Comparison of ENCODE assay signal across 1 cellular context in the genomic region with DNA sequence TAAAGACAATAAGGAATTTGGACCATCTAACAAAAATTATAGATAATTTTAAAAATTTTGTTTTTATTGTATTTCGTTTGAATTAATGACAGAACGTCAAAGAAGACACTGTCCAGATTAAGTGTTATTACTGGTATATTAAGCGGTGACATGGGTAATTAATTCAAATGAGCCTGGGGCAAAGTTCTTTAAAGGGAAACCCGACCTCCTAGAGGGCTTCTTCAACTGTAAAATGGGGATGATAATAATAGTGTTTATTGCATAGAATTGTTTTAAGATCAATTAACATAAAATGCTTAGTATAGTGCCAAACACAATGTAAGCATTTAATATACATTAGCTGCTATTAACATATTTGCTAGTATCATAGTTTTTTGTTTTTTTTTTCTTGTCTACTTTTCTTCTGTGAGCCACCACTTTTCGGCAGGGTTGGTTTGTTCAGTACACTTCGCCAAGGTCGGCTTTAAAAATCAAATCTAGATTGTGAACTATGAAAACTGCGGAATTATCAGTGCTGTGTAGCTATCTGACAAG.
TF ChIP-seq lines count a peak whose summit lies in the region.

No MANE protein-coding gene starts in this region.

TF ChIP-seq in HEK293, 187 proteins besides CTCF, POLR2A, EP300 and RAD21 (continued from another document):
- TF ChIP-seq, protein P1, sequence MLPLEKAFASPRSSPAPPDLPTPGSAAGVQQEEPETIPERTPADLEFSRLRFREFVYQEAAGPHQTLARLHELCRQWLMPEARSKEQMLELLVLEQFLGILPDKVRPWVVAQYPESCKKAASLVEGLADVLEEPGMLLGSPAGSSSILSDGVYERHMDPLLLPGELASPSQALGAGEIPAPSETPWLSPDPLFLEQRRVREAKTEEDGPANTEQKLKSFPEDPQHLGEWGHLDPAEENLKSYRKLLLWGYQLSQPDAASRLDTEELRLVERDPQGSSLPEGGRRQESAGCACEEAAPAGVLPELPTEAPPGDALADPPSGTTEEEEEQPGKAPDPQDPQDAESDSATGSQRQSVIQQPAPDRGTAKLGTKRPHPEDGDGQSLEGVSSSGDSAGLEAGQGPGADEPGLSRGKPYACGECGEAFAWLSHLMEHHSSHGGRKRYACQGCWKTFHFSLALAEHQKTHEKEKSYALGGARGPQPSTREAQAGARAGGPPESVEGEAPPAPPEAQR (tag by site-specific recombination; IDR thresholded peaks at IDR 0.05): no peak
- TF ChIP-seq ZNF23 (tag by site-specific recombination; IDR thresholded peaks at IDR 0.05; ENCODE audit: borderline replicate concordance): no peak
- TF ChIP-seq, protein P2, sequence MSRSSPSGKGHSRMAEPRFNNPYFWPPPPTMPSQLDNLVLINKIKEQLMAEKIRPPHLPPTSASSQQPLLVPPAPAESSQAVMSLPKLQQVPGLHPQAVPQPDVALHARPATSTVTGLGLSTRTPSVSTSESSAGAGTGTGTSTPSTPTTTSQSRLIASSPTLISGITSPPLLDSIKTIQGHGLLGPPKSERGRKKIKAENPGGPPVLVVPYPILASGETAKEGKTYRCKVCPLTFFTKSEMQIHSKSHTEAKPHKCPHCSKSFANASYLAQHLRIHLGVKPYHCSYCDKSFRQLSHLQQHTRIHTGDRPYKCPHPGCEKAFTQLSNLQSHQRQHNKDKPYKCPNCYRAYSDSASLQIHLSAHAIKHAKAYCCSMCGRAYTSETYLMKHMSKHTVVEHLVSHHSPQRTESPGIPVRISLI (tag by site-specific recombination; IDR thresholded peaks at IDR 0.05): peak; percentile 97
- TF ChIP-seq, protein P3, sequence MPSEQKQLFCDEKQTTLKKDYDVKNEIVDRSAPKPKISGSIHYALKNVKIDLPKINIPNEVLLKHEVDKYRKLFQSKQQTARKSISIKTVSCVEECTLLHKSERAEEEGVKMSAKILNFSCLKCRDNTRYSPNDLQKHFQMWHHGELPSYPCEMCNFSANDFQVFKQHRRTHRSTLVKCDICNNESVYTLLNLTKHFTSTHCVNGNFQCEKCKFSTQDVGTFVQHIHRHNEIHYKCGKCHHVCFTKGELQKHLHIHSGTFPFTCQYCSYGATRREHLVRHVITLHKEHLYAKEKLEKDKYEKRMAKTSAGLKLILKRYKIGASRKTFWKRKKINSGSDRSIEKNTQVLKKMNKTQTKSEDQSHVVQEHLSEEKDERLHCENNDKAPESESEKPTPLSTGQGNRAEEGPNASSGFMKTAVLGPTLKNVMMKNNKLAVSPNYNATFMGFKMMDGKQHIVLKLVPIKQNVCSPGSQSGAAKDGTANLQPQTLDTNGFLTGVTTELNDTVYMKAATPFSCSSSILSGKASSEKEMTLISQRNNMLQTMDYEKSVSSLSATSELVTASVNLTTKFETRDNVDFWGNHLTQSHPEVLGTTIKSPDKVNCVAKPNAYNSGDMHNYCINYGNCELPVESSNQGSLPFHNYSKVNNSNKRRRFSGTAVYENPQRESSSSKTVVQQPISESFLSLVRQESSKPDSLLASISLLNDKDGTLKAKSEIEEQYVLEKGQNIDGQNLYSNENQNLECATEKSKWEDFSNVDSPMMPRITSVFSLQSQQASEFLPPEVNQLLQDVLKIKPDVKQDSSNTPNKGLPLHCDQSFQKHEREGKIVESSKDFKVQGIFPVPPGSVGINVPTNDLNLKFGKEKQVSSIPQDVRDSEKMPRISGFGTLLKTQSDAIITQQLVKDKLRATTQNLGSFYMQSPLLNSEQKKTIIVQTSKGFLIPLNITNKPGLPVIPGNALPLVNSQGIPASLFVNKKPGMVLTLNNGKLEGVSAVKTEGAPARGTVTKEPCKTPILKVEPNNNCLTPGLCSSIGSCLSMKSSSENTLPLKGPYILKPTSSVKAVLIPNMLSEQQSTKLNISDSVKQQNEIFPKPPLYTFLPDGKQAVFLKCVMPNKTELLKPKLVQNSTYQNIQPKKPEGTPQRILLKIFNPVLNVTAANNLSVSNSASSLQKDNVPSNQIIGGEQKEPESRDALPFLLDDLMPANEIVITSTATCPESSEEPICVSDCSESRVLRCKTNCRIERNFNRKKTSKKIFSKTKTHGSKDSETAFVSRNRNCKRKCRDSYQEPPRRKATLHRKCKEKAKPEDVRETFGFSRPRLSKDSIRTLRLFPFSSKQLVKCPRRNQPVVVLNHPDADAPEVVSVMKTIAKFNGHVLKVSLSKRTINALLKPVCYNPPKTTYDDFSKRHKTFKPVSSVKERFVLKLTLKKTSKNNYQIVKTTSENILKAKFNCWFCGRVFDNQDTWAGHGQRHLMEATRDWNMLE (tag by site-specific recombination; conservative IDR thresholded peaks at IDR 0.05; ENCODE audit: low read depth): no peak
